Comparison of ENCODE assay signal across 8 cellular contexts in the genomic region with DNA sequence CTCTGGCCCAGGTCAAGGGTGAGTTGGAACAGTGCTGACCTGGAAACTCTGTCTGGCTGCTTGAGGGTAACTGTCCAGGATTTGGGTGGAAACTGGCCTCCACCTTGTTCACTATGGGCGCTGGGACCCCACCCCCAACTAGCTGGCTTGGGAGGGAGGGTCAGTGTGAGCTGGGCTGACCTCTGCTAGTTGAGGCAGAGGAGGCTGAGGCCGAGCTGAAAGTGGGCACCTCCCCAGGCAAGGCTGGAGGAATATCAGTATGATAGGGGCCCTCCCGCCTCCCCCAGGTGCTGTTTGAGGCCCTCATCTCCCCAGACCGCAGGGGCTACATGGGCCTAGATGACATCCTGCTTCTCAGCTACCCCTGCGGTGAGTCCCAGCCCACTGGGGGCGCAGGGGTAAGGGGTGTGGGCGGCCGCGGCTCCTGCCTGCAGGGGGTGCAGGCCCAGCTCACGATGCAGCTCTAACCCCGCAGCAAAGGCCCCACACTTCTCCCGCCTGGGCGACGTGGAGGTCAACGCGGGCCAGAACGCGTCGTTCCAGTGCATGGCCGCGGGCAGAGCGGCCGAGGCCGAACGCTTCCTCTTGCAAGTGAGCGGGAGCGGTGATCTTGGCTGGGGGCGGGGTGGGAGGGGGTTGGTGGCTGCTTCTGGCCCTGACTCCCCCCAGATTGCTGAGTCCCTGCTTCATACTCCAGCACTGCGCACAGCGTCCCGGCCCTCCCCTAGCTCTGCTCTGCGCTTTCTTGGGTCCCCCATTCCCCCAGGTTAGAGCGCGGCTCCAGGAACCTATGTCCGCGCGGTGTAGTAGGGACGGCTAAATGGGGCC. TPM values are rescaled to one million over a fixed set of nuclear protein-coding genes. Genes with fewer than 3 reads are reported as not detected.
DNase-seq lines count a peak whose midpoint lies in the region; ATAC-seq and TF ChIP-seq lines count a peak whose summit lies in the region.

No MANE protein-coding gene starts in this region.

- H3K9me3 Mint-ChIP-seq in immature natural killer cell = no peaks in the 10 kb centered on the region
- H3K9me3 Mint-ChIP-seq in stimulated activated effector memory CD8-positive, alpha-beta T cell treated with anti-CD3 and anti-CD28 coated beads, Interleukin-12 subunit alpha, Interleukin-12 subunit beta, amount 100 ng/mL, for 72 hours = no peaks in the 10 kb centered on the region

- CTCF ChIA-PET in HEK293T (lab: Yijun Ruan, JAX) = no interaction called here

- H3K9ac ChIP-seq in HUES64 (ENCODE audit: low read depth, low read length) = no peak overlapping the region

- intact Hi-C loops in lower leg skin (cut with DNase I; ENCODE audit: low total_unique reads) = no loop called here

- POLR2A ChIA-PET in HEK293T (lab: Yijun Ruan, JAX) = interaction anchor here (1.0 kb wide), 1 partner anchor 78 kb away, joined by 4 read pairs; a partner anchor contains a TSS

- H3K36me3 Mint-ChIP-seq in immature natural killer cell = no peaks in the 10 kb centered on the region
- no peaks in the 10 kb centered on the region for H3K36me3 Mint-ChIP-seq in stimulated activated effector memory CD8-positive, alpha-beta T cell treated with anti-CD3 and anti-CD28 coated beads, Interleukin-12 subunit alpha, Interleukin-12 subunit beta, amount 100 ng/mL, for 72 hours

- H3K27ac Mint-ChIP-seq in immature natural killer cell = no peak overlapping the region
- no peak overlapping the region for H3K27ac Mint-ChIP-seq in stimulated activated effector memory CD8-positive, alpha-beta T cell treated with anti-CD3 and anti-CD28 coated beads, Interleukin-12 subunit alpha, Interleukin-12 subunit beta, amount 100 ng/mL, for 72 hours

- no peak overlapping the region for H3K27ac ChIP-seq in HUES64 (ENCODE audit: low read depth, low read length)

- peaks cover 13 to 26% (median 15%) of the 10 kb centered on the region in 3 donors for H3K27me3 Mint-ChIP-seq in immature natural killer cell (ENCODE audit: low read depth in 3 of 3)

- no peak for TF ChIP-seq POLR2A in lower leg skin (IDR thresholded peaks at IDR 0.05)

- in situ Hi-C loops in astrocyte of the cerebellum (cut with HindIII; ENCODE audit: low sequenced_read_pairs) = no loop called here

- H3K9me3 ChIP-seq in HUES64 (ENCODE audit: insufficient read depth, low read depth, low read length) = no peaks in the 10 kb centered on the region

- DNase-seq in astrocyte of the cerebellum (ENCODE audit: low read depth) (no peak), immature natural killer cell (no peak), NCI-H1436 (lab: John Stamatoyannopoulos, UW) (no peak), lower leg skin (ENCODE audit: low spot score in 2 of 2) (no peak), HEK293T (ENCODE audit: extremely low spot score) (no peak)
- DNase-seq in stimulated activated effector memory CD8-positive, alpha-beta T cell treated with anti-CD3 and anti-CD28 coated beads, Interleukin-12 subunit alpha, Interleukin-12 subunit beta, amount 100 ng/mL, for 72 hours (ENCODE audit: low spot score in 2 of 2) = no peak

- peak overlapping the region in 4 of 5 donors; percentile 25 to 62 (median 58) for H3K4me3 Mint-ChIP-seq in immature natural killer cell
- H3K4me3 Mint-ChIP-seq in stimulated activated effector memory CD8-positive, alpha-beta T cell treated with anti-CD3 and anti-CD28 coated beads, Interleukin-12 subunit alpha, Interleukin-12 subunit beta, amount 100 ng/mL, for 72 hours = peak overlapping the region; percentile 66

- no peak for TF ChIP-seq CTCF in astrocyte of the cerebellum (IDR thresholded peaks at IDR 0.05; ENCODE audit: low read depth, low read length, missing control alignments)
- TF ChIP-seq CTCF in lower leg skin (IDR thresholded peaks at IDR 0.05) = no peak

- H3K27me3 ChIP-seq in HUES64 (ENCODE audit: insufficient read depth, low read length) = peaks cover 18% of the 10 kb centered on the region

- ATAC-seq in stimulated activated effector memory CD8-positive, alpha-beta T cell treated with anti-CD3 and anti-CD28 coated beads, Interleukin-12 subunit alpha, Interleukin-12 subunit beta, amount 100 ng/mL, for 72 hours = peak; percentile 64
- ATAC-seq in GM19328 (IDR thresholded peaks at IDR 0.05; ENCODE audit: unreplicated experiment) = no peak

- peak overlapping the region; percentile 65 for H3K4me3 ChIP-seq in HUES64 (ENCODE audit: low read length)
- peak overlapping the region; percentile 43 for H3K4me3 ChIP-seq in astrocyte of the cerebellum (ENCODE audit: low read depth, low read length)
- H3K4me3 ChIP-seq in lower leg skin (ENCODE audit: low read depth, poor library complexity, severe bottlenecking) = no peak overlapping the region

- WGBS in HUES64 = 10% methylated on average over 36 of the region's 38 CpGs
- WGBS in lower leg skin, 2 donors = 26 to 35% methylated on average over 25 to 26 of the region's 38 CpGs

- H3K4me1 Mint-ChIP-seq in immature natural killer cell = peaks cover 4 to 5% of the 10 kb centered on the region in 2 donors
- H3K4me1 Mint-ChIP-seq in stimulated activated effector memory CD8-positive, alpha-beta T cell treated with anti-CD3 and anti-CD28 coated beads, Interleukin-12 subunit alpha, Interleukin-12 subunit beta, amount 100 ng/mL, for 72 hours = peaks cover 9% of the 10 kb centered on the region

- H3K4me1 ChIP-seq in HUES64 (ENCODE audit: insufficient read depth, low read length) = peaks cover 29% of the 10 kb centered on the region

- peaks cover 3% of the 10 kb centered on the region; the same call in 1 of the 2 replicates for H3K36me3 ChIP-seq in HUES64 (ENCODE audit: insufficient read depth, low read length)

TF ChIP-seq in HEK293T, 16 proteins besides CTCF, POLR2A, EP300 and RAD21:
- TF ChIP-seq ELF4 (IDR thresholded peaks at IDR 0.05) (no peak), SP1 (IDR thresholded peaks at IDR 0.05) (no peak)

RNA-seq across cellular contexts. Expression of a gene that starts 22.9 kb away (rescaled TPM):
- 15.8 TPM for polyA plus RNA-seq in HUES64 (2013, experiment 1 of 2)
- polyA plus RNA-seq in HUES64 (2013, experiment 2 of 2) = 22.9 TPM
- not detected for polyA plus RNA-seq in immature natural killer cell
- total RNA-seq in lower leg skin = 10 to 100 TPM; 15.9 to 56.3 (median 30.6) TPM

RNA-seq across cellular contexts. Expression of a gene that starts 28.5 kb away (rescaled TPM):
- polyA plus RNA-seq in HUES64 (2013, experiment 1 of 2) = 24.9 TPM
- polyA plus RNA-seq in HUES64 (2013, experiment 2 of 2) = 26.4 TPM
- 10 to 100 TPM in 2 of 3 donors, 1 to 10 TPM in 1; 6.5 to 14.0 (median 11.3) TPM for polyA plus RNA-seq in immature natural killer cell
- total RNA-seq in lower leg skin = 10 to 100 TPM; 23.2 to 28.3 (median 25.3) TPM
